ENCODE assay signal across 13 cellular contexts in the genomic region with DNA sequence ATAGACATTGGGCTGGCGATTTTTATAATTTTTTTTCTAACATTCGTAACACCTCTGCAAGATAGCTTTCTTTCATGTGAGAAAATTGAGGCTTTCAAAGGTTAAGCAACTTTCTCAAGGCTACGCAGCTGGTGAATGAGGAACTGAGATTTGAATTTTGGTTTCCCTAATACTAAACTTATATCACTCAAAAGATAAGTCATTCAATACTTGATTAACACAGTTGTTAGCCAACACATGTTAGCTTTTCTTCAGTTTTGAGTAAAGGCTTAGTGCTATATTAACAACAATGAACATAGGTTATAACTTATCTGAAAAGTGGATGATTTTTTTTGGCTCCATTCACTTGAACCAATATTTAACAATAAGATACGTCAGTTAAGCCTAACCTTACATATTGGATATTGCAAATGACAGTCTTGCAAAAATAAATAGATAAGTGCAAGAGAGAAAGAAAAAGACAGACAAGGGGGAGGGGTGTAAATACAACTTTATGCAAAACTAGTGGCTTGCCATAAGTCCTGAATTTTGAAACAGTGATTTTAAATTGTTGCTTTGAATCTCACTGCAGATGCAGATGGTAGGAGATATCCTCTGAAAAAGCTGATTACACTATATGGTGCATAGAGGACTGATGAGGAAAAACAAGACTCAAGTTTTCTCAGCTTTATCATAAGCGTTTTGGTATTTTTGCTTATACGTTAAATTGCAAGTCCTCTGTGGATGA.
DNase-seq lines count a peak whose midpoint lies in the region; ATAC-seq lines count a peak whose summit lies in the region.
"Had no signal": no experiment of that assay in that cellular context is flagged by ENCODE, and none has a peak within 500 bp of the region (broad histone marks: within the 10 kb centered on the region; RNA-seq: fewer than 3 reads in every experiment).

No MANE protein-coding gene starts in this region.

- H3K9me3 Mint-ChIP-seq in stimulated activated naive B cell treated with anti-CD40 and anti-IgM and Interleukin-4, amounts not matched to agents 10 μg/mL and 1 μg/mL and 100 μg/mL, for 72 hours, result no peaks in the 10 kb centered on the region
- H3K9me3 Mint-ChIP-seq: CD8-positive, alpha-beta T cell had no signal

- peak; percentile 52 for ATAC-seq in GM19025 (IDR thresholded peaks at IDR 0.05; ENCODE audit: low read depth, unreplicated experiment)
- peak; percentile 96 for ATAC-seq in GM21786 (IDR thresholded peaks at IDR 0.05; ENCODE audit: unreplicated experiment)
- peak; percentile 92 for ATAC-seq in HG03108 (IDR thresholded peaks at IDR 0.05; ENCODE audit: unreplicated experiment)
- peak; percentile 70 to 79 for ATAC-seq in stimulated activated naive B cell treated with anti-CD40 and anti-IgM and Interleukin-4, amounts not matched to agents 10 μg/mL and 1 μg/mL and 100 μg/mL, for 72 hours (replicated peaks)
- ATAC-seq: activated CD4-positive, CD25-positive, alpha-beta regulatory T cell treated with anti-CD3 and anti-CD28 coated beads, Interleukin-2, amount 50 U/mL, for 24 hours; CD8-positive, alpha-beta T cell; SK-N-SH treated with all-trans-retinoic acid at 6 μM for 48 hours had no signal

- no peak for DNase-seq in stimulated activated naive B cell treated with anti-CD40 and anti-IgM and Interleukin-4, amounts not matched to agents 10 μg/mL and 1 μg/mL and 100 μg/mL, for 72 hours
- no peak for DNase-seq in central memory CD4-positive, alpha-beta T cell
- DNase-seq in NCI-H146 treated with DMSO at 0.1 percent for 48 hours (lab: John Stamatoyannopoulos, UW; ENCODE audit: unreplicated experiment) (no peak), NCI-H446 (lab: John Stamatoyannopoulos, UW) (no peak)
- DNase-seq: CD8-positive, alpha-beta T cell; erythroblast; NCI-H526; stimulated activated naive CD4-positive, alpha-beta T cell had no signal

- no peaks in the 10 kb centered on the region for H3K27me3 Mint-ChIP-seq in stimulated activated naive B cell treated with anti-CD40 and anti-IgM and Interleukin-4, amounts not matched to agents 10 μg/mL and 1 μg/mL and 100 μg/mL, for 72 hours

- H3K36me3 Mint-ChIP-seq in stimulated activated naive B cell treated with anti-CD40 and anti-IgM and Interleukin-4, amounts not matched to agents 10 μg/mL and 1 μg/mL and 100 μg/mL, for 72 hours, result no peaks in the 10 kb centered on the region
- H3K36me3 Mint-ChIP-seq: CD8-positive, alpha-beta T cell had no signal

- peak overlapping the region; percentile 71 for H3K27ac Mint-ChIP-seq in stimulated activated naive B cell treated with anti-CD40 and anti-IgM and Interleukin-4, amounts not matched to agents 10 μg/mL and 1 μg/mL and 100 μg/mL, for 72 hours
- H3K27ac Mint-ChIP-seq: CD8-positive, alpha-beta T cell had no signal

- H3K4me1 Mint-ChIP-seq in stimulated activated naive B cell treated with anti-CD40 and anti-IgM and Interleukin-4, amounts not matched to agents 10 μg/mL and 1 μg/mL and 100 μg/mL, for 72 hours, result peaks cover 2 to 5% of the 10 kb centered on the region in 2 donors

- H3K4me3 Mint-ChIP-seq in stimulated activated naive B cell treated with anti-CD40 and anti-IgM and Interleukin-4, amounts not matched to agents 10 μg/mL and 1 μg/mL and 100 μg/mL, for 72 hours, result no peak overlapping the region
- H3K4me3 Mint-ChIP-seq: CD8-positive, alpha-beta T cell had no signal
